Comparison of ENCODE assay signal across 9 cellular contexts in genomic region chr20:46084805-46085792, GRCh38. TPM values are rescaled to one million over a fixed set of nuclear protein-coding genes. Genes with fewer than 3 reads are reported as not detected.
DNase-seq lines count a peak whose midpoint lies in the region; ATAC-seq and TF ChIP-seq lines count a peak whose summit lies in the region.
"Had no signal": no experiment of that assay in that cellular context is flagged by ENCODE, and none has a peak within 500 bp of the region (broad histone marks: within the 10 kb centered on the region; RNA-seq: fewer than 3 reads in every experiment).

No MANE protein-coding gene starts in this region.

- 53 to 63% methylated on average over 6 of the region's 6 CpGs for WGBS in GM23248 (ENCODE audit: low coverage in 1 of 2, low lambda C conversion rate in 2 of 2, missing lambda C conversion rate in 2 of 2), 2 experiments

- no peak overlapping the region for H3K27ac ChIP-seq in GM23248
- H3K27ac ChIP-seq in Karpas-422 (ENCODE audit: low read length): no peak overlapping the region

- no peaks in the 10 kb centered on the region for H3K27me3 ChIP-seq in GM23248 (replicated peaks; ENCODE audit: insufficient read depth)
- no peaks in the 10 kb centered on the region for H3K27me3 ChIP-seq in Karpas-422 (ENCODE audit: low read length)

- H3K36me3 ChIP-seq in GM23248 (ENCODE audit: low read depth) (no peaks in the 10 kb centered on the region), Karpas-422 (ENCODE audit: insufficient read depth, low read length) (no peaks in the 10 kb centered on the region)

- H3K9me3 ChIP-seq in GM23248 (ENCODE audit: low read depth): no peaks in the 10 kb centered on the region
- H3K9me3 ChIP-seq in Karpas-422 (ENCODE audit: low read length): no peaks in the 10 kb centered on the region

- H4K20me1 ChIP-seq in GM23248 (ENCODE audit: insufficient read depth): peaks cover 48% of the 10 kb centered on the region
- H4K20me1 ChIP-seq in Karpas-422 (ENCODE audit: insufficient read depth, low read depth, low read length): peaks cover 37% of the 10 kb centered on the region

- H3K4me2 ChIP-seq in GM23248 (ENCODE audit: unreplicated experiment) (no peak overlapping the region), Karpas-422 (ENCODE audit: low read depth, low read length, poor library complexity, severe bottlenecking) (no peak overlapping the region)

- H2AFZ ChIP-seq in GM23248: no peak overlapping the region
- no peak overlapping the region for H2AFZ ChIP-seq in Karpas-422 (ENCODE audit: low read length)

- H3K79me2 ChIP-seq in GM23248 (ENCODE audit: insufficient read depth) (peaks cover 92% of the 10 kb centered on the region), Karpas-422 (ENCODE audit: low read length) (peaks cover 95% of the 10 kb centered on the region)

- H3K9ac ChIP-seq in GM23248: no peak overlapping the region
- H3K9ac ChIP-seq in Karpas-422 (ENCODE audit: low read length): no peak overlapping the region

- no peak for TF ChIP-seq CTCF in choroid plexus epithelial cell (conservative IDR thresholded peaks at IDR 0.05; ENCODE audit: low read depth, low read length)

- H3K4me3 ChIP-seq in GM23248 (no peak overlapping the region), choroid plexus epithelial cell (ENCODE audit: low read depth, low read length) (no peak overlapping the region), Karpas-422 (ENCODE audit: low read length) (no peak overlapping the region)

- ATAC-seq in GM18505 (IDR thresholded peaks at IDR 0.05; ENCODE audit: unreplicated experiment): no peak

- in situ Hi-C loops in GM23248 (cut with MboI): no loop called here

- H3K4me1 ChIP-seq in GM23248 (ENCODE audit: insufficient read depth): peaks cover 24% of the 10 kb centered on the region
- H3K4me1 ChIP-seq in Karpas-422 (ENCODE audit: low read length): peaks cover 85% of the 10 kb centered on the region

- H3F3A ChIP-seq in GM23248 (ENCODE audit: insufficient read depth): peaks cover 11% of the 10 kb centered on the region; the same call in 1 of the 2 replicates

- DNase-seq in GM23248 (peak; percentile 48), NCI-H2029 treated with DMSO at 0.1 percent for 48 hours (lab: John Stamatoyannopoulos, UW) (peak; percentile 49), choroid plexus epithelial cell (ENCODE audit: low read depth) (peak; percentile 44), renal cortical epithelial cell (ENCODE audit: low read depth) (peak; percentile 74), Karpas-422 (no peak)
- DNase-seq in activated CD4-positive, CD25-positive, alpha-beta regulatory T cell treated with anti-CD3 and anti-CD28 coated beads, Interleukin-2, amount 50 U/mL, for 72 hours: no peak
- DNase-seq in activated CD8-positive, alpha-beta memory T cell treated with anti-CD3 and anti-CD28 coated beads, Interleukin-2, amount 50 U/mL, for 4 hours: no peak

- no peak for TF ChIP-seq POLR2A in GM18505 (IDR thresholded peaks at IDR 0.05; ENCODE audit: borderline replicate concordance, extremely low read depth, insufficient read depth, insufficient read length)

- H3K9me2 ChIP-seq in GM23248 (ENCODE audit: insufficient read depth) (no peaks in the 10 kb centered on the region), Karpas-422 (replicated peaks; ENCODE audit: insufficient read depth, low read length) (no peaks in the 10 kb centered on the region)

RNA-seq across cellular contexts. Expression of gene NCOA5, which starts 4.7 kb away (rescaled TPM):
- total RNA-seq in GM23248 (2014; rRNA removed; shearing (Covaris generic)): 15.9 and 20.4 TPM in 2 replicates
- 14.9 and 15.3 TPM in 2 replicates for polyA plus RNA-seq in GM23248 (2016; fragmentation: Nextera tagmentation; extraction: Ambion mirVana)
- 6.1 and 25.3 TPM in 2 replicates for total RNA-seq in renal cortical epithelial cell
- 20.4 and 32.8 TPM in 2 replicates for total RNA-seq in Karpas-422 (2014; rRNA removed; shearing (Covaris generic); ENCODE audit: low replicate concordance)

RNA-seq across cellular contexts. Expression of gene CD40, which starts 33.0 kb away (rescaled TPM):
- total RNA-seq in GM23248 (2014; rRNA removed; shearing (Covaris generic)): 1.8 and 2.5 TPM in 2 replicates
- 2.8 and 3.4 TPM in 2 replicates for polyA plus RNA-seq in GM23248 (2016; fragmentation: Nextera tagmentation; extraction: Ambion mirVana)
- 38.6 and 89.6 TPM in 2 replicates for total RNA-seq in renal cortical epithelial cell
- total RNA-seq in Karpas-422 (2014; rRNA removed; shearing (Covaris generic); ENCODE audit: low replicate concordance): 6.3 and 12.1 TPM in 2 replicates
- polyA plus RNA-seq: neural cell had no signal

RNA-seq across cellular contexts. Expression of gene SLC12A5, which starts 56.1 kb away (rescaled TPM):
- not detected in 2 replicates for total RNA-seq in GM23248 (2014; rRNA removed; shearing (Covaris generic))
- 0.55 and 0.58 TPM in 2 replicates for polyA plus RNA-seq in GM23248 (2016; fragmentation: Nextera tagmentation; extraction: Ambion mirVana)
- 0.17 and 0.55 TPM in 2 replicates for total RNA-seq in renal cortical epithelial cell
- not detected in 2 replicates for total RNA-seq in Karpas-422 (2014; rRNA removed; shearing (Covaris generic); ENCODE audit: low replicate concordance)

Comparison
In these comparisons a context has a peak if more than half of its experiments do, and no peak if none do; other contexts are left out.
1. DNase-seq: peak in GM23248 (single experiment), NCI-H2029 treated with DMSO at 0.1 percent for 48 hours (single experiment), choroid plexus epithelial cell (single experiment) and renal cortical epithelial cell (single experiment); none in Karpas-422 (single experiment), activated CD4-positive, CD25-positive, alpha-beta regulatory T cell treated with anti-CD3 and anti-CD28 coated beads, Interleukin-2, amount 50 U/mL, for 72 hours (single experiment) and activated CD8-positive, alpha-beta memory T cell treated with anti-CD3 and anti-CD28 coated beads, Interleukin-2, amount 50 U/mL, for 4 hours (single experiment).